ENCODE assay signal across 9 cellular contexts in the genomic region with DNA sequence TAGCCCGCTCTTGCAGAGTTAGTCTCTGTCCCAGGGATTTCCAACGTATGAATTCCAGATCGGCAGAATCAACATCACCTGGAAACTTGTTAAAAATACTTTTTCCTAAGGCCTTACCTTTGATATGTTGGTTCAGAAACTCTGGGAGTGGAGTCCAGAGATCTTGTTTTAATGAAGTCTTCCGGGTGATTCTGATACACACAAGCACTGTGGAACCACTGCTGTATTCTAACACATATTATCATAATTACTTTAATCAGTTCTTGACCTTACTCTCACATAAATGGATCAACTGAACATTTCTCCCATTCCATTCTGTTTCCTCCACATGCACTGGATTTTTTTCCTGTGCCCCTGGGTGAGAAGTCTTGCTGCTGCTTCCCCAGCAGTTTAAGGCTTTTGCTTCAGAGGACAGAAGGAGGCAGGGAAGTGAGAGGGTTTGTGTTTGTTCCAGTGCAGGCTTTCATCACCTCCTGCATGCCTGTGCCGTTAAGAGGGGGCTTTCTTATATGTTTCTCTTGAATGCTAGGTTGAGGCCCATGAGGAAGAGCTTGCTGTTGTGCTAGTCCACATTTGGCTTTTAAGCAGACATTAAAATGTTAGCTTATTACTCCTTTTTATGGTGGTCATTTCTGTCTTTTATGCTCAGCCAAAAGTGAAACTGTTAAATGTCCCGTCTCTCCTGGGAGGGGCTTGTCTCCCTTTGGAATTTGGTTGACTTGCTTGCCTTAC. TPM values are rescaled to one million over a fixed set of nuclear protein-coding genes. Genes with fewer than 3 reads are reported as not detected.
DNase-seq lines count a peak whose midpoint lies in the region; ATAC-seq and TF ChIP-seq lines count a peak whose summit lies in the region.
"Had no signal": no experiment of that assay in that cellular context is flagged by ENCODE, and none has a peak within 500 bp of the region (broad histone marks: within the 10 kb centered on the region; RNA-seq: fewer than 3 reads in every experiment).

No MANE protein-coding gene starts in this region.

- 38 to 40% methylated on average over 6 of the region's 6 CpGs for WGBS in esophagus, 2 donors

- peak; percentile 10 for DNase-seq in AG08396 (ENCODE audit: low spot score)
- DNase-seq in NCI-H69 (lab: John Stamatoyannopoulos, UW) = peak; percentile 10
- DNase-seq in natural killer cell = no peak
- no peak for DNase-seq in NCI-H524 (lab: John Stamatoyannopoulos, UW)
- DNase-seq in NCI-H446 treated with DMSO at 0.1 percent for 48 hours (lab: John Stamatoyannopoulos, UW) = no peak
- no peak for DNase-seq in SIG-M5 treated with dmso at 0.1 percent for 504 hours (lab: John Stamatoyannopoulos, UW; ENCODE audit: unreplicated experiment)
- DNase-seq: T1000 had no signal

- no peaks in the 10 kb centered on the region for H3K36me3 Mint-ChIP-seq in natural killer cell

- H3K4me1 Mint-ChIP-seq in natural killer cell = peaks cover 68 to 79% of the 10 kb centered on the region in 2 donors

- H3K27ac ChIP-seq in esophagus (ENCODE audit: low read depth in 2 of 2, low read length in 1 of 2) = peak overlapping the region in 1 of 2 donors; percentile 31

- H3K4me1 ChIP-seq in esophagus (ENCODE audit: control insufficient read depth in 2 of 2, insufficient read depth in 2 of 2, low read length in 1 of 2) = no peaks in the 10 kb centered on the region

- no peak for TF ChIP-seq CTCF in natural killer cell (IDR thresholded peaks at IDR 0.05)

- H3K27ac Mint-ChIP-seq in natural killer cell = peak overlapping the region; percentile 70 to 75

- no peaks in the 10 kb centered on the region for H3K9me3 Mint-ChIP-seq in natural killer cell

- ATAC-seq in natural killer cell (no peak), HG03565 (IDR thresholded peaks at IDR 0.05; ENCODE audit: unreplicated experiment) (no peak)

- H3K4me3 Mint-ChIP-seq in natural killer cell = peak overlapping the region; percentile 14

- intact Hi-C loops in natural killer cell (cut with micrococcal nuclease) = no loop called here

- H3K9me3 ChIP-seq in esophagus (ENCODE audit: control insufficient read depth in 2 of 2, insufficient read depth in 1 of 2, low read depth in 1 of 2, low read length in 1 of 2) = no peaks in the 10 kb centered on the region

- H3K4me3 ChIP-seq in esophagus (ENCODE audit: low read depth in 1 of 2, low read length in 2 of 2) = peak overlapping the region; percentile 11 to 42

- H3K36me3 ChIP-seq in esophagus (ENCODE audit: control insufficient read depth in 2 of 2, insufficient read depth in 2 of 2, low read length in 1 of 2) = no peaks in the 10 kb centered on the region

- H3K27me3 ChIP-seq in esophagus (ENCODE audit: control insufficient read depth in 1 of 2, insufficient read depth in 2 of 2, low read length in 2 of 2) = no peaks in the 10 kb centered on the region

- H3K27me3 Mint-ChIP-seq in natural killer cell (ENCODE audit: low read depth in 2 of 2) = no peaks in the 10 kb centered on the region

RNA-seq across cellular contexts. Expression of a gene that starts 32.4 kb away (rescaled TPM):
- 10 to 100 TPM; 10.0 to 11.6 TPM for polyA plus RNA-seq in esophagus
- total RNA-seq in natural killer cell = 100 to 1,000 TPM; 125 to 158 (median 146) TPM

Comparison
In these comparisons a context has a peak if more than half of its experiments do, and no peak if none do; other contexts are left out.
1. DNase-seq: peak in AG08396 (single experiment) and NCI-H69 (single experiment); none in natural killer cell (single experiment), NCI-H524 (0 of 2), NCI-H446 treated with DMSO at 0.1 percent for 48 hours (single experiment) and SIG-M5 treated with dmso at 0.1 percent for 504 hours (single experiment).